Comparison of ENCODE assay signal across 1 cellular context in the genomic region with DNA sequence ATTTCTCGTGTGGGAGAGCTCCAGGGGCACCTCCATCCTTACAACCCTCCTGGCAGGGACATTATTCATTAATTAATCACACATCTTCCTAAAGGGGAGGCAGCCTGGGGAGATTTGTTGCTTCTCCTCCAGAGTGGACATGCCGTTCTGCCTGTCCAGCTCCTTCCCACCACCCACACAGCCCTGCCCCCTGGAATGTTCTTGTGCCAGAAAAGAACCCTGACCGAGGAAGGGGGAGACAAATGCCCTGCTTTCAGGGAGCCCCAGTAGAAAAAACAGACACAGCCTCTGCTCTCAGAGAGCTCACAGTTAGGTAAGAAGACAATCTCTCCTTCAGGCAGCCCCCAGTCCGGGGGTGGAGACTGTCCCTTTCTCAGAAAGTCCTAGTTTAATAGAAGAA.
TF ChIP-seq lines count a peak whose summit lies in the region.

No MANE protein-coding gene starts in this region.

TF ChIP-seq in IMR-90, 13 proteins besides CTCF, POLR2A, EP300 and RAD21 (continued from another document):
- TF ChIP-seq, protein P1, sequence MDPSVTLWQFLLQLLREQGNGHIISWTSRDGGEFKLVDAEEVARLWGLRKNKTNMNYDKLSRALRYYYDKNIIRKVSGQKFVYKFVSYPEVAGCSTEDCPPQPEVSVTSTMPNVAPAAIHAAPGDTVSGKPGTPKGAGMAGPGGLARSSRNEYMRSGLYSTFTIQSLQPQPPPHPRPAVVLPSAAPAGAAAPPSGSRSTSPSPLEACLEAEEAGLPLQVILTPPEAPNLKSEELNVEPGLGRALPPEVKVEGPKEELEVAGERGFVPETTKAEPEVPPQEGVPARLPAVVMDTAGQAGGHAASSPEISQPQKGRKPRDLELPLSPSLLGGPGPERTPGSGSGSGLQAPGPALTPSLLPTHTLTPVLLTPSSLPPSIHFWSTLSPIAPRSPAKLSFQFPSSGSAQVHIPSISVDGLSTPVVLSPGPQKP (IDR thresholded peaks at IDR 0.05; ENCODE audit: borderline replicate concordance, low read depth, low read length), result no peak
- TF ChIP-seq, protein P2, sequence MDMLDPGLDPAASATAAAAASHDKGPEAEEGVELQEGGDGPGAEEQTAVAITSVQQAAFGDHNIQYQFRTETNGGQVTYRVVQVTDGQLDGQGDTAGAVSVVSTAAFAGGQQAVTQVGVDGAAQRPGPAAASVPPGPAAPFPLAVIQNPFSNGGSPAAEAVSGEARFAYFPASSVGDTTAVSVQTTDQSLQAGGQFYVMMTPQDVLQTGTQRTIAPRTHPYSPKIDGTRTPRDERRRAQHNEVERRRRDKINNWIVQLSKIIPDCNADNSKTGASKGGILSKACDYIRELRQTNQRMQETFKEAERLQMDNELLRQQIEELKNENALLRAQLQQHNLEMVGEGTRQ (IDR thresholded peaks at IDR 0.05; ENCODE audit: low read depth, low read length), result no peak
- no peak for TF ChIP-seq MXI1 (IDR thresholded peaks at IDR 0.05; ENCODE audit: borderline replicate concordance, low read depth, low read length)
TF ChIP-seq in IMR-90: peak in this region for 0.
